Comparison of ENCODE assay signal across 23 cellular contexts in genomic region chr21:32626633-32627196, GRCh38. TPM values are rescaled to one million over a fixed set of nuclear protein-coding genes. Genes with fewer than 3 reads are reported as not detected.
A peak's percentile ranks its signal among the peaks of the same experiment; 100 is the strongest.
DNase-seq lines count a peak whose midpoint lies in the region; ATAC-seq and TF ChIP-seq lines count a peak whose summit lies in the region.
"Had no signal": no experiment of that assay in that cellular context is flagged by ENCODE, and none has a peak within 500 bp of the region (broad histone marks: within the 10 kb centered on the region; RNA-seq: fewer than 3 reads in every experiment).

No MANE protein-coding gene starts in this region.

- H3K36me3 Mint-ChIP-seq in activated CD4-positive, alpha-beta memory T cell treated with anti-CD3 and anti-CD28 coated beads for 36 hours = peaks cover 18% of the 10 kb centered on the region

- no peak for TF ChIP-seq CTCF in choroid plexus epithelial cell (conservative IDR thresholded peaks at IDR 0.05; ENCODE audit: low read depth, low read length)

- no peak for ATAC-seq in GM18867 (IDR thresholded peaks at IDR 0.05; ENCODE audit: unreplicated experiment)
- ATAC-seq in HG03442 (IDR thresholded peaks at IDR 0.05; ENCODE audit: unreplicated experiment) = no peak
- ATAC-seq: esophagus mucosa, HCT116 had no signal

- POLR2A ChIA-PET in activated CD4-positive, alpha-beta memory T cell treated with anti-CD3 and anti-CD28 coated beads for 36 hours (lab: Charles Lee) = interaction anchor here (0.6 kb wide), 1 partner anchor 121 kb away, joined by 3 read pairs; no protein-coding TSS in a partner anchor

- peaks cover 3% of the 10 kb centered on the region for H3K4me1 Mint-ChIP-seq in activated CD4-positive, alpha-beta memory T cell treated with anti-CD3 and anti-CD28 coated beads for 36 hours (ENCODE audit: low read depth)

- H3K4me3 ChIP-seq in choroid plexus epithelial cell (ENCODE audit: low read depth, low read length) (no peak overlapping the region), skeletal muscle cell (ENCODE audit: low read depth, low read length) (no peak overlapping the region)
- H3K4me3 ChIP-seq: lung, ovary, sigmoid colon, tibial artery had no signal

- H3K9me3 Mint-ChIP-seq in activated CD4-positive, alpha-beta memory T cell treated with anti-CD3 and anti-CD28 coated beads for 36 hours = no peaks in the 10 kb centered on the region
- H3K9me3 Mint-ChIP-seq: activated naive CD8-positive, alpha-beta T cell treated with anti-CD3 and anti-CD28 coated beads, Interleukin-2, amount 10 ng/mL, durations not matched to agents 7 days and 5 days; activated T-helper 2 cell treated with anti-CD3 and anti-CD28 coated beads, Interferon-gamma antibody, Interleukin-2, Interleukin-4, amounts not matched to agents 10 μg/mL and 5 μg/mL and 100 μg/mL, durations not matched to agents 14 hours and 24 hours and 36 hours had no signal

- CTCF ChIA-PET in activated CD4-positive, alpha-beta memory T cell treated with anti-CD3 and anti-CD28 coated beads for 36 hours (lab: Charles Lee) = interaction anchor here (0.7 to 1.4 kb wide), 2 partner anchors 26 to 463 kb away, joined by 4 read pairs; no protein-coding TSS in a partner anchor

- H3K4me3 Mint-ChIP-seq in activated CD4-positive, alpha-beta memory T cell treated with anti-CD3 and anti-CD28 coated beads for 36 hours = no peak overlapping the region
- H3K4me3 Mint-ChIP-seq: activated naive CD8-positive, alpha-beta T cell treated with anti-CD3 and anti-CD28 coated beads, Interleukin-2, amount 10 ng/mL, durations not matched to agents 7 days and 5 days had no signal

- peaks cover 4% of the 10 kb centered on the region for H3K27me3 Mint-ChIP-seq in activated CD4-positive, alpha-beta memory T cell treated with anti-CD3 and anti-CD28 coated beads for 36 hours

- H3K27ac Mint-ChIP-seq in activated CD4-positive, alpha-beta memory T cell treated with anti-CD3 and anti-CD28 coated beads for 36 hours = no peak overlapping the region
- H3K27ac Mint-ChIP-seq: activated naive CD8-positive, alpha-beta T cell treated with anti-CD3 and anti-CD28 coated beads, Interleukin-2, amount 10 ng/mL, durations not matched to agents 7 days and 5 days; activated T-helper 2 cell treated with anti-CD3 and anti-CD28 coated beads, Interferon-gamma antibody, Interleukin-2, Interleukin-4, amounts not matched to agents 10 μg/mL and 5 μg/mL and 100 μg/mL, durations not matched to agents 14 hours and 24 hours and 36 hours had no signal

- intact Hi-C loops in activated CD4-positive, alpha-beta memory T cell treated with anti-CD3 and anti-CD28 coated beads for 36 hours (cut with micrococcal nuclease) = no loop called here

- peak; percentile 70 for DNase-seq in EL
- peak; percentile 94 for DNase-seq in M059J (ENCODE audit: low read depth)
- peak; percentile 15 for DNase-seq in choroid plexus epithelial cell (ENCODE audit: low read depth)
- DNase-seq in skeletal muscle cell (ENCODE audit: low read depth) = peak; percentile 6
- no peak for DNase-seq in activated CD4-positive, alpha-beta memory T cell treated with anti-CD3 and anti-CD28 coated beads for 36 hours
- DNase-seq: activated CD4-positive, alpha-beta T cell treated with anti-CD3 and anti-CD28 coated beads for 4 hours; activated naive CD8-positive, alpha-beta T cell treated with anti-CD3 and anti-CD28 coated beads, Interleukin-2, amount 10 ng/mL, durations not matched to agents 7 days and 5 days; central memory CD4-positive, alpha-beta T cell; effector CD4-positive, alpha-beta T cell; GF-D8; KBM-7; NCI-H2029; ovary; sigmoid colon; stimulated activated CD4-positive, alpha-beta T cell treated with anti-CD3 and anti-CD28 coated beads, Interleukin-1b, Interleukin-23, amount 100 ng/mL, for 48 hours; stimulated activated naive CD4-positive, alpha-beta T cell treated with Interleukin-2 at 50 U/mL for 16 hours; tibial artery had no signal

RNA-seq across cellular contexts. Expression of gene CFAP298, which starts 14.5 kb away (rescaled TPM):
- 75.3 and 77.0 TPM in 2 replicates for total RNA-seq in M059J (2014; rRNA removed; shearing (Covaris generic))
- 10 to 100 TPM; 39.4 to 41.8 TPM for total RNA-seq in activated CD4-positive, alpha-beta memory T cell treated with anti-CD3 and anti-CD28 coated beads for 36 hours

RNA-seq across cellular contexts. Expression of gene TCP10L, which starts 41.4 kb away (rescaled TPM):
- total RNA-seq in M059J (2014; rRNA removed; shearing (Covaris generic)) = 0.30 TPM in 1 of 2 replicates, not detected in the other
- under 1 TPM; 0.50 to 0.65 TPM for total RNA-seq in activated CD4-positive, alpha-beta memory T cell treated with anti-CD3 and anti-CD28 coated beads for 36 hours
- total RNA-seq: esophagus mucosa had no signal
